In the genomic region with DNA sequence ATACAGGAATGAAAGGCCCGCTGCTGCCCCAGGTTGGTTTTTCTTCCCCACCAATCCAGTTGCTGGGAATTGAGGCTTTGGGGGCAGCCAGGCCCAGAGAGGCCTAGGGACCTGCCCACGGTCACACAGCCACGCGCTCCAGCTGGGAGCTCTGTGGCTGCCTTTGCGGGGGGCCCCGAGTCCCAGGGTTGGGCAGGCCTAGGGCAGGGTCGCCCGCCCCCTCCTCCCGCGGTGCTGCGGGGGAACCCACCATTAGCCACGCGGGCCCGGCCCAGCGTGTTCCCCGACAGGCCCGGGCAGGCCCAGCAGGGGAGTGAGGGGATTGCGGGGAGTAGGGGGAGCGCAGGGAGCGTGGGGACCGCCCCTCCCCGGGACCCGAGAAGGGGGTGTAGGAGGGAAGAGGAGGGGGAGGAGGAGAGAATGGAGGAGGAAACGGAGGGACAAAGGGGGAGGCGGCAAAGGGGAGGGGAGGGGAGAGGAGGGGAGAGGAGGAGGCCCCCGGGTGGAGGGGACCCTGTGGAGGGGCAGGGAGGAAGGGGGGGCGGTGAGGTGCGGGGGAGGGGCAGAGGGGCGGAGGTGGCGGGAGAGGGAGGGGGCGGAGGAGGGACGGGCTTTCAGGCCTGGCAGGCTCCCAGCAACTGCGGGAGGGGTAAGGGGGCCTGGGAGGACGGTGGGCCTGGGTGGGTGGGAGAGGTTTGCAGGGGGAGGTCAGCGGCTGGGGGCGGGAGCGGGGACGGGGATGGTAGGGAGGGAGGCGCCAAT, we compare ENCODE assay signal across 10 cellular contexts. TPM values are rescaled to one million over a fixed set of nuclear protein-coding genes. Genes with fewer than 3 reads are reported as not detected.
DNase-seq lines count a peak whose midpoint lies in the region; ATAC-seq and TF ChIP-seq lines count a peak whose summit lies in the region.
"Had no signal": no experiment of that assay in that cellular context is flagged by ENCODE, and none has a peak within 500 bp of the region (broad histone marks: within the 10 kb centered on the region; RNA-seq: fewer than 3 reads in every experiment).

No MANE protein-coding gene starts in this region.

- TF ChIP-seq POLR2A in breast epithelium (IDR thresholded peaks at IDR 0.05): no peak

- intact Hi-C loops in breast epithelium (cut with DNase I; ENCODE audit: low total_unique reads): no loop called here
- intact Hi-C loops in MCF 10A (cut with micrococcal nuclease): loop anchor here (10.0 kb wide), 1 partner anchor 357 kb away; no protein-coding TSS in a partner anchor
- intact Hi-C loops in activated CD8-positive, alpha-beta T cell treated with anti-CD3 and anti-CD28 coated beads for 36 hours (cut with micrococcal nuclease): no loop called here

- no peak overlapping the region for H3K9ac ChIP-seq in muscle layer of colon (ENCODE audit: low read length)

- H3K36me3 ChIP-seq in breast epithelium: no peaks in the 10 kb centered on the region
- no peaks in the 10 kb centered on the region for H3K36me3 ChIP-seq in muscle layer of colon (ENCODE audit: insufficient read depth, low read length)

- POLR2A ChIA-PET in MCF 10A (lab: Yijun Ruan, JAX): no interaction called here
- POLR2A ChIA-PET in activated CD8-positive, alpha-beta T cell treated with anti-CD3 and anti-CD28 coated beads for 36 hours (lab: Charles Lee): interaction anchor here (0.9 to 3.4 kb wide), 4 partner anchors 7 to 15 kb away, joined by 3 to 12 read pairs (median 5); no protein-coding TSS in a partner anchor

- H3K9me3 Mint-ChIP-seq in MCF 10A (ENCODE audit: unreplicated experiment) (no peaks in the 10 kb centered on the region), type B pancreatic cell (no peaks in the 10 kb centered on the region)
- H3K9me3 Mint-ChIP-seq in activated naive CD8-positive, alpha-beta T cell (ENCODE audit: low read depth): no peaks in the 10 kb centered on the region
- H3K9me3 Mint-ChIP-seq in activated CD8-positive, alpha-beta T cell treated with anti-CD3 and anti-CD28 coated beads for 36 hours: no peaks in the 10 kb centered on the region

- H3K27ac Mint-ChIP-seq in MCF 10A (ENCODE audit: low read depth, unreplicated experiment) (no peak overlapping the region), type B pancreatic cell (no peak overlapping the region)
- no peak overlapping the region for H3K27ac Mint-ChIP-seq in activated naive CD8-positive, alpha-beta T cell
- no peak overlapping the region for H3K27ac Mint-ChIP-seq in activated CD8-positive, alpha-beta T cell treated with anti-CD3 and anti-CD28 coated beads for 36 hours

- H3K4me1 ChIP-seq in breast epithelium (peaks cover 0 to 4% of the 10 kb centered on the region in 2 donors), muscle layer of colon (ENCODE audit: insufficient read depth, low read length) (no peaks in the 10 kb centered on the region)

- DNase-seq in breast epithelium (ENCODE audit: low spot score in 2 of 2): no peak
- no peak for DNase-seq in MCF 10A (ENCODE audit: unreplicated experiment)
- DNase-seq in type B pancreatic cell (ENCODE audit: extremely low spot score, unreplicated experiment): no peak
- no peak for DNase-seq in activated CD8-positive, alpha-beta T cell treated with anti-CD3 and anti-CD28 coated beads for 36 hours
- DNase-seq: NCI-H1048 had no signal

- H3K36me3 Mint-ChIP-seq in MCF 10A (ENCODE audit: insufficient read depth, unreplicated experiment): no peaks in the 10 kb centered on the region
- no peaks in the 10 kb centered on the region for H3K36me3 Mint-ChIP-seq in activated naive CD8-positive, alpha-beta T cell
- H3K36me3 Mint-ChIP-seq in type B pancreatic cell: no peaks in the 10 kb centered on the region
- H3K36me3 Mint-ChIP-seq in activated CD8-positive, alpha-beta T cell treated with anti-CD3 and anti-CD28 coated beads for 36 hours (ENCODE audit: low read depth): no peaks in the 10 kb centered on the region

- H3K27ac ChIP-seq in breast epithelium (peak overlapping the region; percentile 29 to 80), muscle layer of colon (ENCODE audit: low read depth, low read length) (peak overlapping the region; percentile 12)

- H3K4me3 ChIP-seq in breast epithelium: peak overlapping the region in 2 of 3 donors; percentile 22 to 50
- H3K4me3 ChIP-seq in muscle layer of colon (ENCODE audit: low read depth in 1 of 2, low read length in 2 of 2): peak overlapping the region in 1 of 2 donors; percentile 50
- H3K4me3 ChIP-seq: GM12878 had no signal

- H3K4me3 Mint-ChIP-seq in MCF 10A (ENCODE audit: unreplicated experiment) (no peak overlapping the region), type B pancreatic cell (peak overlapping the region; percentile 70)
- H3K4me3 Mint-ChIP-seq in activated naive CD8-positive, alpha-beta T cell: peak overlapping the region; percentile 40
- no peak overlapping the region for H3K4me3 Mint-ChIP-seq in activated CD8-positive, alpha-beta T cell treated with anti-CD3 and anti-CD28 coated beads for 36 hours

- CTCF ChIA-PET in MCF 10A (lab: Yijun Ruan, JAX): interaction anchor here (0.6 to 0.7 kb wide), 2 partner anchors 183 to 387 kb away, joined by 3 read pairs; no protein-coding TSS in a partner anchor
- CTCF ChIA-PET in activated CD8-positive, alpha-beta T cell treated with anti-CD3 and anti-CD28 coated beads for 36 hours (lab: Charles Lee): interaction anchor here (0.8 to 1.5 kb wide), 3 partner anchors 15 to 62 kb away, joined by 3 to 4 read pairs (median 3); no protein-coding TSS in a partner anchor

- BruUV-seq in MCF 10A (replicated peaks; lab: Mats Ljungman, UMichigan): no TSS peak

- ATAC-seq in activated CD8-positive, alpha-beta T cell treated with anti-CD3 and anti-CD28 coated beads for 36 hours: no peak
- ATAC-seq in GM21786 (IDR thresholded peaks at IDR 0.05; ENCODE audit: unreplicated experiment) (no peak), HG03439 (IDR thresholded peaks at IDR 0.05; ENCODE audit: unreplicated experiment) (no peak)
- ATAC-seq: GM12878 had no signal

- H3K4me1 Mint-ChIP-seq in MCF 10A (ENCODE audit: insufficient read depth, unreplicated experiment) (peaks cover 2% of the 10 kb centered on the region), type B pancreatic cell (ENCODE audit: unreplicated experiment) (peaks cover 32% of the 10 kb centered on the region)
- H3K4me1 Mint-ChIP-seq in activated naive CD8-positive, alpha-beta T cell (ENCODE audit: low read depth): peaks cover 16% of the 10 kb centered on the region
- peaks cover 15% of the 10 kb centered on the region for H3K4me1 Mint-ChIP-seq in activated CD8-positive, alpha-beta T cell treated with anti-CD3 and anti-CD28 coated beads for 36 hours (ENCODE audit: low read depth)

- H3K27me3 Mint-ChIP-seq in MCF 10A (ENCODE audit: insufficient read depth, unreplicated experiment): no peaks in the 10 kb centered on the region
- H3K27me3 Mint-ChIP-seq in activated naive CD8-positive, alpha-beta T cell: no peaks in the 10 kb centered on the region
- no peaks in the 10 kb centered on the region for H3K27me3 Mint-ChIP-seq in type B pancreatic cell
- no peaks in the 10 kb centered on the region for H3K27me3 Mint-ChIP-seq in activated CD8-positive, alpha-beta T cell treated with anti-CD3 and anti-CD28 coated beads for 36 hours

- H3K9me3 ChIP-seq in breast epithelium (no peaks in the 10 kb centered on the region), muscle layer of colon (ENCODE audit: low read length) (no peaks in the 10 kb centered on the region)

- TF ChIP-seq CTCF in breast epithelium (IDR thresholded peaks at IDR 0.05) (no peak), MCF 10A (IDR thresholded peaks at IDR 0.05; ENCODE audit: unreplicated experiment) (no peak), type B pancreatic cell (conservative IDR thresholded peaks at IDR 0.05) (no peak)
- TF ChIP-seq CTCF in activated CD8-positive, alpha-beta T cell treated with anti-CD3 and anti-CD28 coated beads for 36 hours (IDR thresholded peaks at IDR 0.05): no peak

- H3K27me3 ChIP-seq in breast epithelium: no peaks in the 10 kb centered on the region
- no peaks in the 10 kb centered on the region for H3K27me3 ChIP-seq in muscle layer of colon (ENCODE audit: control insufficient read depth in 1 of 2, insufficient read depth in 2 of 2, low read length in 2 of 2)

RNA-seq across cellular contexts. Expression of a gene that starts 12.9 kb away (rescaled TPM):
- total RNA-seq in breast epithelium: 10 to 100 TPM; 25.3 to 65.6 (median 35.1) TPM
- 1.9 and 3.0 TPM in 2 replicates for total RNA-seq in MCF 10A (2022)
- 37.7 and 52.8 TPM in 2 replicates for total RNA-seq in type B pancreatic cell (ENCODE audit: low replicate concordance)
- total RNA-seq in activated CD8-positive, alpha-beta T cell treated with anti-CD3 and anti-CD28 coated beads for 36 hours: 1 to 10 TPM; 2.8 to 3.0 TPM

RNA-seq across cellular contexts. Expression of a gene that starts 20.4 kb away (rescaled TPM):
- total RNA-seq in breast epithelium (100 to 1,000 TPM; 329 to 407 (median 397) TPM), MCF 10A (2022) (266 and 273 TPM in 2 replicates), type B pancreatic cell (ENCODE audit: low replicate concordance) (302 and 418 TPM in 2 replicates)
- total RNA-seq in activated CD8-positive, alpha-beta T cell treated with anti-CD3 and anti-CD28 coated beads for 36 hours: 100 to 1,000 TPM; 283 to 296 TPM

RNA-seq across cellular contexts. Expression of a gene that starts 52.2 kb away (rescaled TPM):
- total RNA-seq in breast epithelium: 10 to 100 TPM; 40.5 to 52.0 (median 42.3) TPM
- total RNA-seq in MCF 10A (2022): 40.9 and 48.1 TPM in 2 replicates
- total RNA-seq in type B pancreatic cell (ENCODE audit: low replicate concordance): 46.9 and 62.0 TPM in 2 replicates
- 1 to 10 TPM; 5.2 to 5.4 TPM for total RNA-seq in activated CD8-positive, alpha-beta T cell treated with anti-CD3 and anti-CD28 coated beads for 36 hours

Comparison
In these comparisons a context has a peak if more than half of its experiments do, and no peak if none do; other contexts are left out.
1. H3K4me3 Mint-ChIP-seq: peak in activated naive CD8-positive, alpha-beta T cell (single experiment) and type B pancreatic cell (single experiment); none in MCF 10A (single experiment) and activated CD8-positive, alpha-beta T cell treated with anti-CD3 and anti-CD28 coated beads for 36 hours (single experiment).